Comparison of ENCODE assay signal across 8 cellular contexts in genomic region chr2:43059183-43059897, GRCh38.
DNase-seq lines count a peak whose midpoint lies in the region; ATAC-seq and TF ChIP-seq lines count a peak whose summit lies in the region.

No MANE protein-coding gene starts in this region.

- POLR2A ChIA-PET in OCI-LY7 (lab: Charles Lee) = interaction anchor here (0.6 kb wide), 1 partner anchor 1109 kb away, joined by 4 read pairs; no protein-coding TSS in a partner anchor

- ATAC-seq in GM18498 (IDR thresholded peaks at IDR 0.05; ENCODE audit: unreplicated experiment) (peak; percentile 75), HG03280 (IDR thresholded peaks at IDR 0.05; ENCODE audit: unreplicated experiment) (peak; percentile 61), sciatic nerve (peak; percentile 90), GM18520 (IDR thresholded peaks at IDR 0.05; ENCODE audit: unreplicated experiment) (no peak)

- no peaks in the 10 kb centered on the region for H4K20me1 ChIP-seq in OCI-LY7 (ENCODE audit: insufficient read depth, low read length)

- TF ChIP-seq CTCF in OCI-LY7 (conservative IDR thresholded peaks at IDR 0.05; ENCODE audit: low read length) = no peak

- no peaks in the 10 kb centered on the region for H3K4me1 ChIP-seq in OCI-LY7 (ENCODE audit: insufficient read depth, low read length, poor library complexity, severe bottlenecking)

- no peaks in the 10 kb centered on the region for H3K36me3 ChIP-seq in OCI-LY7 (ENCODE audit: insufficient read depth, low read length)

- no TSS peak for BruUV-seq in OCI-LY7 (replicated peaks; lab: Mats Ljungman, UMichigan)

- H3K4me3 ChIP-seq in OCI-LY7 (ENCODE audit: low read depth, low read length, poor library complexity, severe bottlenecking) = no peak overlapping the region

- no peak overlapping the region for H3K27ac ChIP-seq in OCI-LY7 (ENCODE audit: low read depth, low read length, poor library complexity, severe bottlenecking)

- intact Hi-C loops in sciatic nerve (cut with DNase I) (no loop called here), OCI-LY7 (cut with micrococcal nuclease; ENCODE audit: unreplicated experiment) (no loop called here)

- DNase-seq in RPMI7951 (ENCODE audit: low read depth) (peak; percentile 99), glomerular visceral epithelial cell (ENCODE audit: extremely low spot score) (peak; percentile 92), sciatic nerve (ENCODE audit: low spot score) (peak; percentile 82), OCI-LY7 (ENCODE audit: low spot score) (no peak)
- peak; percentile 56 for DNase-seq in activated naive CD4-positive, alpha-beta T cell treated with Interleukin-2 at 50 U/mL for 16 hours

- H3K9me3 ChIP-seq in OCI-LY7 (ENCODE audit: low read length) = no peaks in the 10 kb centered on the region

- no peak overlapping the region for H2AFZ ChIP-seq in OCI-LY7 (ENCODE audit: low read length)

- no peak overlapping the region for H3K4me2 ChIP-seq in OCI-LY7 (ENCODE audit: low read length)

- H3K9me2 ChIP-seq in OCI-LY7 (ENCODE audit: insufficient read depth, low read length) = no peaks in the 10 kb centered on the region

- no peaks in the 10 kb centered on the region for H3K79me2 ChIP-seq in OCI-LY7 (ENCODE audit: insufficient read depth, low read depth, low read length)

- CTCF ChIA-PET in OCI-LY7 (lab: Charles Lee; ENCODE audit: unreplicated experiment) = no interaction called here
